18 cellular contexts compared by ENCODE assay signal in genomic region chr2:206836722-206837121, GRCh38.
DNase-seq lines count a peak whose midpoint lies in the region; ATAC-seq, FAIRE-seq and TF ChIP-seq lines count a peak whose summit lies in the region.
"Had no signal": no experiment of that assay in that cellular context is flagged by ENCODE, and none has a peak within 500 bp of the region (broad histone marks: within the 10 kb centered on the region; RNA-seq: fewer than 3 reads in every experiment).

No MANE protein-coding gene starts in this region.

- H3K79me2 ChIP-seq in SK-N-SH (ENCODE audit: insufficient read depth) (no peaks in the 10 kb centered on the region), astrocyte (ENCODE audit: insufficient read depth, low read length) (no peaks in the 10 kb centered on the region)

- no peak overlapping the region for H3K4me2 ChIP-seq in SK-N-SH
- no peak overlapping the region for H3K4me2 ChIP-seq in astrocyte (ENCODE audit: low read length)
- H3K4me2 ChIP-seq: BLaER1 had no signal

- H2AFZ ChIP-seq in SK-N-SH (ENCODE audit: low read depth) (no peak overlapping the region), astrocyte (ENCODE audit: low read depth, low read length) (no peak overlapping the region)

- H3K4me3 Mint-ChIP-seq in astrocyte (ENCODE audit: unreplicated experiment), result no peak overlapping the region
- H3K4me3 Mint-ChIP-seq: CD4-positive, alpha-beta memory T cell; T-helper 1 cell treated with Interleukin-12 subunit alpha and Interleukin-12 subunit beta and Interleukin-4 antibody, amounts not matched to agents 30 μg/mL and 1 μg/mL, for 36 hours had no signal

- H3K27me3 Mint-ChIP-seq in astrocyte (ENCODE audit: low read depth, unreplicated experiment), result no peaks in the 10 kb centered on the region
- H3K27me3 Mint-ChIP-seq: CD4-positive, alpha-beta memory T cell had no signal

- H3K4me1 ChIP-seq in SK-N-SH (ENCODE audit: control insufficient read depth in 1 of 2, insufficient read depth in 2 of 2, low read depth in 1 of 2, low read length in 1 of 2), result no peaks in the 10 kb centered on the region; a peak in 2 of 4 replicates
- H3K4me1 ChIP-seq in astrocyte (ENCODE audit: insufficient read depth, low read length), result no peaks in the 10 kb centered on the region
- H3K4me1 ChIP-seq: BLaER1 had no signal

- FAIRE-seq in astrocyte (lab: Jason Lieb, UNC), result no peak
- FAIRE-seq in GM12891 (lab: Jason Lieb, UNC), result no peak
- FAIRE-seq: H1, K562 had no signal

- no peaks in the 10 kb centered on the region for H3K36me3 ChIP-seq in SK-N-SH (replicated peaks in 1 of 2; ENCODE audit: control insufficient read depth in 1 of 2, insufficient read depth in 2 of 2, low read length in 1 of 2)
- no peaks in the 10 kb centered on the region for H3K36me3 ChIP-seq in astrocyte (ENCODE audit: insufficient read depth, low read length)
- H3K36me3 ChIP-seq: BLaER1 had no signal

- DNase-seq in SK-N-SH (no peak), NCI-H526 treated with DMSO at 0.1 percent for 48 hours (lab: John Stamatoyannopoulos, UW) (peak; percentile 6), astrocyte (ENCODE audit: low read depth) (peak; percentile 2), GM10266 (ENCODE audit: extremely low spot score) (no peak), NCI-H2227 treated with DMSO at 0.1 percent for 48 hours (lab: John Stamatoyannopoulos, UW) (no peak), GM12891 (ENCODE audit: insufficient read length, low spot score) (no peak)
- DNase-seq: CD4-positive, alpha-beta memory T cell; DMS79; NCI-H2107; NCI-H82; PC-3; RPMI8226; SIG-M5 had no signal

- H3K9me3 Mint-ChIP-seq in astrocyte (ENCODE audit: unreplicated experiment), result peaks cover 5% of the 10 kb centered on the region

- no peaks in the 10 kb centered on the region for H3K9me2 ChIP-seq in SK-N-SH

- no peak for TF ChIP-seq RAD21 in SK-N-SH (IDR thresholded peaks at IDR 0.05; ENCODE audit: low read length)

- no peak for TF ChIP-seq EP300 in SK-N-SH (IDR thresholded peaks at IDR 0.05; ENCODE audit: borderline replicate concordance in 1 of 2, low read depth in 1 of 2, low read length in 1 of 2)

- H3K27ac Mint-ChIP-seq in astrocyte (ENCODE audit: unreplicated experiment), result no peak overlapping the region
- H3K27ac Mint-ChIP-seq: CD4-positive, alpha-beta memory T cell; T-helper 1 cell treated with Interleukin-12 subunit alpha and Interleukin-12 subunit beta and Interleukin-4 antibody, amounts not matched to agents 30 μg/mL and 1 μg/mL, for 36 hours had no signal

- H3K9me3 ChIP-seq in SK-N-SH, result no peaks in the 10 kb centered on the region
- peaks cover 3% of the 10 kb centered on the region for H3K9me3 ChIP-seq in astrocyte (ENCODE audit: insufficient read depth, low read depth, low read length)

- no peak for TF ChIP-seq POLR2A in GM12891 (IDR thresholded peaks at IDR 0.05; ENCODE audit: low read depth, low read length)

- 35% methylated on average over 2 of the region's 2 CpGs for WGBS in SK-N-SH (ENCODE audit: low lambda C conversion rate)

- no peaks in the 10 kb centered on the region for H4K20me1 ChIP-seq in SK-N-SH (ENCODE audit: insufficient read depth)
- no peaks in the 10 kb centered on the region for H4K20me1 ChIP-seq in astrocyte (ENCODE audit: insufficient read depth, low read length)
- H4K20me1 ChIP-seq: BLaER1 had no signal

- no peaks in the 10 kb centered on the region for H3F3A ChIP-seq in SK-N-SH (replicated peaks; ENCODE audit: insufficient read depth)

- H3K4me3 ChIP-seq in SK-N-SH (ENCODE audit: low read depth in 2 of 2, low read length in 1 of 2) (no peak overlapping the region), astrocyte (ENCODE audit: insufficient read depth, low read depth, low read length) (no peak overlapping the region)
- H3K4me3 ChIP-seq: BLaER1, K562 had no signal

- H3K27me3 ChIP-seq in SK-N-SH (ENCODE audit: insufficient read depth), result no peaks in the 10 kb centered on the region
- no peaks in the 10 kb centered on the region for H3K27me3 ChIP-seq in astrocyte (ENCODE audit: insufficient read depth, low read length)
- H3K27me3 ChIP-seq: BLaER1 had no signal

- no peaks in the 10 kb centered on the region for H3K4me1 Mint-ChIP-seq in astrocyte (ENCODE audit: low read depth, unreplicated experiment)
- H3K4me1 Mint-ChIP-seq: CD4-positive, alpha-beta memory T cell had no signal

- CTCF ChIA-PET in SK-N-SH (lab: Yijun Ruan, JAX), result no interaction called here

- peaks cover 4% of the 10 kb centered on the region for H3K36me3 Mint-ChIP-seq in astrocyte (ENCODE audit: low read depth, unreplicated experiment)

- H3K9ac ChIP-seq in SK-N-SH (no peak overlapping the region), astrocyte (ENCODE audit: low read length) (no peak overlapping the region)
- H3K9ac ChIP-seq: BLaER1 had no signal

- POLR2A ChIA-PET in SK-N-SH (lab: Yijun Ruan, JAX), result no interaction called here

- ATAC-seq in SK-N-SH treated with all-trans-retinoic acid at 6 μM for 48 hours, result no peak
- ATAC-seq: K562, PC-3 had no signal

- TF ChIP-seq CTCF in SK-N-SH (IDR thresholded peaks at IDR 0.05) (no peak), astrocyte (IDR thresholded peaks at IDR 0.05; ENCODE audit: insufficient read depth, low read depth, low read length) (no peak), GM10266 (IDR thresholded peaks at IDR 0.05; ENCODE audit: control insufficient read depth, insufficient read depth, low read depth, missing control alignments) (no peak)

- H3K27ac ChIP-seq in SK-N-SH (ENCODE audit: low read depth in 2 of 2, low read length in 1 of 2) (no peak overlapping the region), astrocyte (ENCODE audit: low read depth, low read length) (no peak overlapping the region)
- H3K27ac ChIP-seq: BLaER1 had no signal

TF ChIP-seq in SK-N-SH treated with all-trans-retinoic acid at 6 μM for 48 hours, 23 proteins besides CTCF, POLR2A, EP300 and RAD21:
- TF ChIP-seq ISL1 (CRISPR knock-in tag; IDR thresholded peaks at IDR 0.05) (0 out of 2 replicates have a peak, but pooled peaks have one; percentile 16), ZC3H10 (CRISPR knock-in tag; IDR thresholded peaks at IDR 0.05) (no peak)

TF ChIP-seq in SK-N-SH, 30 proteins besides CTCF, POLR2A, EP300 and RAD21 (continues in another document):
- TF ChIP-seq MXI1 (IDR thresholded peaks at IDR 0.05; ENCODE audit: low read depth, low read length) (no peak), GATA2 (CRISPR knock-in tag; IDR thresholded peaks at IDR 0.05) (no peak), SIN3A (IDR thresholded peaks at IDR 0.05; ENCODE audit: borderline replicate concordance, low read depth, low read length) (no peak), EZH2phosphoT487 (IDR thresholded peaks at IDR 0.05; ENCODE audit: borderline replicate concordance, low read depth) (no peak), REST (IDR thresholded peaks at IDR 0.05; ENCODE audit: low read depth, low read length) (no peak)

TF ChIP-seq in GM12891, 5 proteins besides CTCF, POLR2A, EP300 and RAD21:
- no peak for TF ChIP-seq SPI1 (IDR thresholded peaks at IDR 0.05; ENCODE audit: low read depth, low read length)
- no peak for TF ChIP-seq PAX5 (IDR thresholded peaks at IDR 0.05; ENCODE audit: insufficient read depth, low read length, severe bottlenecking)
- no peak for TF ChIP-seq POLR2AphosphoS5 (IDR thresholded peaks at IDR 0.05; ENCODE audit: low read depth, low read length)
- no peak for TF ChIP-seq POU2F2 (IDR thresholded peaks at IDR 0.05; ENCODE audit: low read depth, low read length)
- TF ChIP-seq TAF1 (IDR thresholded peaks at IDR 0.05; ENCODE audit: low read depth, low read length), result no peak

Comparison
In these comparisons a context has a peak if more than half of its experiments do, and no peak if none do; other contexts are left out.
1. DNase-seq: peak in NCI-H526 treated with DMSO at 0.1 percent for 48 hours (single experiment) and astrocyte (single experiment); none in SK-N-SH (single experiment), GM10266 (single experiment), NCI-H2227 treated with DMSO at 0.1 percent for 48 hours (single experiment) and GM12891 (single experiment).